13 cellular contexts compared by ENCODE assay signal in genomic region chr15:44101944-44102343, GRCh38.
DNase-seq lines count a peak whose midpoint lies in the region; ATAC-seq and TF ChIP-seq lines count a peak whose summit lies in the region.
"Had no signal": no experiment of that assay in that cellular context is flagged by ENCODE, and none has a peak within 500 bp of the region (broad histone marks: within the 10 kb centered on the region; RNA-seq: fewer than 3 reads in every experiment).

No MANE protein-coding gene starts in this region.

- TF ChIP-seq CTCF in endodermal cell (conservative IDR thresholded peaks at IDR 0.05) (no peak), neural progenitor cell (IDR thresholded peaks at IDR 0.05) (no peak), GM13977 (IDR thresholded peaks at IDR 0.05; ENCODE audit: extremely low read depth, insufficient read depth, missing control alignments) (no peak), GM20000 (IDR thresholded peaks at IDR 0.05; ENCODE audit: extremely low read depth, missing control alignments) (no peak)

- DNase-seq in EL (peak; percentile 84), RPMI7951 (ENCODE audit: low read depth) (peak; percentile 92), endodermal cell (no peak), neural progenitor cell (ENCODE audit: low spot score) (no peak), GM13977 (ENCODE audit: low spot score) (no peak), GM20000 (ENCODE audit: low spot score) (no peak)
- no peak for DNase-seq in activated CD4-positive, CD25-positive, alpha-beta regulatory T cell (lab: John Stamatoyannopoulos, UW)
- DNase-seq: activated CD4-positive, alpha-beta memory T cell treated with anti-CD3 and anti-CD28 coated beads for 36 hours; natural killer cell; NCI-H510A treated with DMSO at 0.1 percent for 48 hours; spleen had no signal

- in situ Hi-C loops in GM13977 (cut with MboI; ENCODE audit: low pct_unique_long_range_greater_than_20kb, low sequenced_read_pairs, unreplicated experiment): no loop called here

- H3K27me3 ChIP-seq in endodermal cell (ENCODE audit: control insufficient read depth, insufficient read depth, low read length, poor library complexity, severe bottlenecking): no peaks in the 10 kb centered on the region
- H3K27me3 ChIP-seq in neural progenitor cell: no peaks in the 10 kb centered on the region
- H3K27me3 ChIP-seq: spleen had no signal

- no peaks in the 10 kb centered on the region for H3F3A ChIP-seq in neural progenitor cell (ENCODE audit: low read depth)

- H3K27me3 Mint-ChIP-seq in endodermal cell (ENCODE audit: insufficient read depth) (no peaks in the 10 kb centered on the region), neural progenitor cell (ENCODE audit: insufficient read depth, low read depth) (peaks cover 3% of the 10 kb centered on the region)

- no peak for ATAC-seq in activated CD4-positive, CD25-positive, alpha-beta regulatory T cell treated with anti-CD3 and anti-CD28 coated beads, Interleukin-2, amount 50 U/mL, for 24 hours
- ATAC-seq: natural killer cell had no signal

- H3K4me3 ChIP-seq in endodermal cell (ENCODE audit: low read length) (no peak overlapping the region), neural progenitor cell (no peak overlapping the region)
- H3K4me3 ChIP-seq: spleen had no signal

- no peaks in the 10 kb centered on the region for H3K36me3 ChIP-seq in endodermal cell (ENCODE audit: control insufficient read depth, insufficient read depth, low read length)
- H3K36me3 ChIP-seq in neural progenitor cell: no peaks in the 10 kb centered on the region
- H3K36me3 ChIP-seq: spleen had no signal

- H3K9ac ChIP-seq in endodermal cell (ENCODE audit: extremely low read depth, low read length, poor library complexity, severe bottlenecking) (no peak overlapping the region), neural progenitor cell (no peak overlapping the region)

- H3K4me3 Mint-ChIP-seq in endodermal cell (no peak overlapping the region), neural progenitor cell (no peak overlapping the region)
- H3K4me3 Mint-ChIP-seq: activated CD4-positive, alpha-beta memory T cell treated with anti-CD3 and anti-CD28 coated beads for 36 hours; activated naive CD4-positive, alpha-beta T cell treated with anti-CD3 and anti-CD28 coated beads, Interleukin-2, amount 50 U/mL, for 24 hours; natural killer cell had no signal

- H3K27ac ChIP-seq in endodermal cell (ENCODE audit: low read depth, low read length) (peak overlapping the region; percentile 93), neural progenitor cell (no peak overlapping the region)
- H3K27ac ChIP-seq: spleen had no signal

- H3K4me1 Mint-ChIP-seq in endodermal cell (peaks cover 5% of the 10 kb centered on the region), neural progenitor cell (peaks cover 25% of the 10 kb centered on the region)
- H3K4me1 Mint-ChIP-seq: activated naive CD4-positive, alpha-beta T cell treated with anti-CD3 and anti-CD28 coated beads, Interleukin-2, amount 50 U/mL, for 24 hours; natural killer cell had no signal

- H3K4me2 ChIP-seq in neural progenitor cell: peak overlapping the region; percentile 57

- no peak overlapping the region for H2AFZ ChIP-seq in neural progenitor cell (replicated peaks)

- H4K20me1 ChIP-seq in neural progenitor cell (ENCODE audit: low read depth): peaks cover 8% of the 10 kb centered on the region

- WGBS in endodermal cell (ENCODE audit: insufficient coverage in 1 of 2, insufficient read length in 1 of 2), 2 experiments: 95% methylated on average over 1 of the region's 1 CpG; no CpG with 5 or more reads in 1 of the 2 experiments

- H3K36me3 Mint-ChIP-seq in endodermal cell (ENCODE audit: low read depth): no peaks in the 10 kb centered on the region
- no peaks in the 10 kb centered on the region for H3K36me3 Mint-ChIP-seq in neural progenitor cell
- H3K36me3 Mint-ChIP-seq: activated CD4-positive, alpha-beta memory T cell treated with anti-CD3 and anti-CD28 coated beads for 36 hours; activated naive CD4-positive, alpha-beta T cell treated with anti-CD3 and anti-CD28 coated beads, Interleukin-2, amount 50 U/mL, for 24 hours; natural killer cell had no signal

- H3K79me2 ChIP-seq in neural progenitor cell (ENCODE audit: low read depth): no peaks in the 10 kb centered on the region

- H3K4me1 ChIP-seq in endodermal cell (ENCODE audit: control insufficient read depth, insufficient read depth, low read length) (no peaks in the 10 kb centered on the region), neural progenitor cell (peaks cover 15% of the 10 kb centered on the region)
- H3K4me1 ChIP-seq: spleen had no signal

- H3K9me3 Mint-ChIP-seq in endodermal cell: no peaks in the 10 kb centered on the region
- no peaks in the 10 kb centered on the region for H3K9me3 Mint-ChIP-seq in neural progenitor cell
- H3K9me3 Mint-ChIP-seq: activated CD4-positive, alpha-beta memory T cell treated with anti-CD3 and anti-CD28 coated beads for 36 hours; activated naive CD4-positive, alpha-beta T cell treated with anti-CD3 and anti-CD28 coated beads, Interleukin-2, amount 50 U/mL, for 24 hours; natural killer cell had no signal

- no peaks in the 10 kb centered on the region for H3K9me3 ChIP-seq in endodermal cell (ENCODE audit: control insufficient read depth, low read length)
- H3K9me3 ChIP-seq in neural progenitor cell (ENCODE audit: low read depth): no peaks in the 10 kb centered on the region
- H3K9me3 ChIP-seq: spleen had no signal

- H3K27ac Mint-ChIP-seq in endodermal cell (no peak overlapping the region), neural progenitor cell (peak overlapping the region; percentile 84)
- H3K27ac Mint-ChIP-seq: activated CD4-positive, alpha-beta memory T cell treated with anti-CD3 and anti-CD28 coated beads for 36 hours; activated naive CD4-positive, alpha-beta T cell treated with anti-CD3 and anti-CD28 coated beads, Interleukin-2, amount 50 U/mL, for 24 hours; natural killer cell had no signal

Comparison
In these comparisons a context has a peak if more than half of its experiments do, and no peak if none do; other contexts are left out.
1. DNase-seq: peak in EL (single experiment) and RPMI7951 (single experiment); none in endodermal cell (single experiment), neural progenitor cell (single experiment), GM13977 (single experiment), GM20000 (single experiment) and activated CD4-positive, CD25-positive, alpha-beta regulatory T cell (0 of 4).